1 cellular context compared by ENCODE assay signal in the genomic region with DNA sequence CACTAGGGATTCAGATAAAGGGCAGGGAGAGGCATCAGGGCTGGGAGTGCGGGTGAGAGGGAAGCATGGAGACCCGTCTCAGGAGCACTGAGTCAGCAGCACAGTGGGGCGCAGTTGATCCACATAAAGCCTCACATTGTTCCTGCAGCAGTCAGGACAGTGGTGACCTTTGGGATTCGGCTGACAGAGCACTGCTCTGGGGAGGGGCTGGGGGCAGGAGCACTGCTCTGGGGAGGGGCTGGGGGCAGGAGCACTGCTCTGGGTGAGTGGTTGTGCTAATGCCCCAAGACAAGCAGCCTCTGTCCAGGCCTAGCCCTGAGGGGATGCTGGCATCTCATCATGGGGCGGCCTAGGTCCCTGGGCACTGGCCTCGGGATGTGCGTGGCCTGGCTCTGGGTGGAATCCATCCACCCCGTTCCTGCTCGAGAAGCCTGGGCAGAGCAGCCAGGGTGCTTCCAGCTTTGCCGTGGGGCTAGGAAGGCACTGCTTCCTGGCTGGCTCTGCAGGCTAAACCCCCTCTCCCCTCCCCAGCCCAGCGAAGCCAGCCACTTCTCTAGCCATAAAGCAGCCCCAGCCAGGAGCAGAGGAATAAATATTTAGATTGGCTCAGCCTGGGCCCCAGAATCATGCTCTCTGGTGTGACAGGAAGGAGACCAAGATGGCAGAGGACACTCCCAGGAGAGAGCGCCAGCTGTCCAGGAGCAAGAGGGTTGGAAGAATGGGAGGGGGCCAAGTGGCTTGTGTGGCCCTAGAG.
TF ChIP-seq lines count a peak whose summit lies in the region.

No MANE protein-coding gene starts in this region.

TF ChIP-seq in HepG2, 621 proteins besides CTCF, POLR2A, EP300 and RAD21 (continued from another document and continues in another):
- TF ChIP-seq, protein P1, sequence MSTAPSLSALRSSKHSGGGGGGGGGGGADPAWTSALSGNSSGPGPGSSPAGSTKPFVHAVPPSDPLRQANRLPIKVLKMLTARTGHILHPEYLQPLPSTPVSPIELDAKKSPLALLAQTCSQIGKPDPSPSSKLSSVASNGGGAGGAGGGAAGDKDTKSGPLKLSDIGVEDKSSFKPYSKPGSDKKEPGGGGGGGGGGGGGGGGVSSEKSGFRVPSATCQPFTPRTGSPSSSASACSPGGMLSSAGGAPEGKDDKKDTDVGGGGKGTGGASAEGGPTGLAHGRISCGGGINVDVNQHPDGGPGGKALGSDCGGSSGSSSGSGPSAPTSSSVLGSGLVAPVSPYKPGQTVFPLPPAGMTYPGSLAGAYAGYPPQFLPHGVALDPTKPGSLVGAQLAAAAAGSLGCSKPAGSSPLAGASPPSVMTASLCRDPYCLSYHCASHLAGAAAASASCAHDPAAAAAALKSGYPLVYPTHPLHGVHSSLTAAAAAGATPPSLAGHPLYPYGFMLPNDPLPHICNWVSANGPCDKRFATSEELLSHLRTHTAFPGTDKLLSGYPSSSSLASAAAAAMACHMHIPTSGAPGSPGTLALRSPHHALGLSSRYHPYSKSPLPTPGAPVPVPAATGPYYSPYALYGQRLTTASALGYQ (CRISPR knock-in tag; IDR thresholded peaks at IDR 0.05): no peak
- TF ChIP-seq ZNF598 (CRISPR knock-in tag; IDR thresholded peaks at IDR 0.05; ENCODE audit: borderline replicate concordance): 0 out of 2 replicates have a peak, but pooled peaks have one; percentile 26
- TF ChIP-seq, protein P2, sequence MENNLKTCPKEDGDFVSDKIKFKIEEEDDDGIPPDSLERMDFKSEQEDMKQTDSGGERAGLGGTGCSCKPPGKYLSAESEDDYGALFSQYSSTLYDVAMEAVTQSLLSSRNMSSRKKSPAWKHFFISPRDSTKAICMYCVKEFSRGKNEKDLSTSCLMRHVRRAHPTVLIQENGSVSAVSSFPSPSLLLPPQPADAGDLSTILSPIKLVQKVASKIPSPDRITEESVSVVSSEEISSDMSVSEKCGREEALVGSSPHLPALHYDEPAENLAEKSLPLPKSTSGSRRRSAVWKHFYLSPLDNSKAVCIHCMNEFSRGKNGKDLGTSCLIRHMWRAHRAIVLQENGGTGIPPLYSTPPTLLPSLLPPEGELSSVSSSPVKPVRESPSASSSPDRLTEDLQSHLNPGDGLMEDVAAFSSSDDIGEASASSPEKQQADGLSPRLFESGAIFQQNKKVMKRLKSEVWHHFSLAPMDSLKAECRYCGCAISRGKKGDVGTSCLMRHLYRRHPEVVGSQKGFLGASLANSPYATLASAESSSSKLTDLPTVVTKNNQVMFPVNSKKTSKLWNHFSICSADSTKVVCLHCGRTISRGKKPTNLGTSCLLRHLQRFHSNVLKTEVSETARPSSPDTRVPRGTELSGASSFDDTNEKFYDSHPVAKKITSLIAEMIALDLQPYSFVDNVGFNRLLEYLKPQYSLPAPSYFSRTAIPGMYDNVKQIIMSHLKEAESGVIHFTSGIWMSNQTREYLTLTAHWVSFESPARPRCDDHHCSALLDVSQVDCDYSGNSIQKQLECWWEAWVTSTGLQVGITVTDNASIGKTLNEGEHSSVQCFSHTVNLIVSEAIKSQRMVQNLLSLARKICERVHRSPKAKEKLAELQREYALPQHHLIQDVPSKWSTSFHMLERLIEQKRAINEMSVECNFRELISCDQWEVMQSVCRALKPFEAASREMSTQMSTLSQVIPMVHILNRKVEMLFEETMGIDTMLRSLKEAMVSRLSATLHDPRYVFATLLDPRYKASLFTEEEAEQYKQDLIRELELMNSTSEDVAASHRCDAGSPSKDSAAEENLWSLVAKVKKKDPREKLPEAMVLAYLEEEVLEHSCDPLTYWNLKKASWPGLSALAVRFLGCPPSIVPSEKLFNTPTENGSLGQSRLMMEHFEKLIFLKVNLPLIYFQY (CRISPR knock-in tag; IDR thresholded peaks at IDR 0.05; ENCODE audit: borderline replicate concordance): no peak
- no peak for TF ChIP-seq GABPA (IDR thresholded peaks at IDR 0.05; ENCODE audit: low read depth, low read length)
- TF ChIP-seq GABPA (CRISPR knock-in tag; IDR thresholded peaks at IDR 0.05; ENCODE audit: low read depth): no peak
- TF ChIP-seq SP2 (CRISPR knock-in tag; IDR thresholded peaks at IDR 0.05): no peak
- TF ChIP-seq ZFP90 (CRISPR knock-in tag; IDR thresholded peaks at IDR 0.05; ENCODE audit: borderline replicate concordance): no peak
- TF ChIP-seq MED13 (CRISPR knock-in tag; IDR thresholded peaks at IDR 0.05): no peak
- TF ChIP-seq, protein P3, sequence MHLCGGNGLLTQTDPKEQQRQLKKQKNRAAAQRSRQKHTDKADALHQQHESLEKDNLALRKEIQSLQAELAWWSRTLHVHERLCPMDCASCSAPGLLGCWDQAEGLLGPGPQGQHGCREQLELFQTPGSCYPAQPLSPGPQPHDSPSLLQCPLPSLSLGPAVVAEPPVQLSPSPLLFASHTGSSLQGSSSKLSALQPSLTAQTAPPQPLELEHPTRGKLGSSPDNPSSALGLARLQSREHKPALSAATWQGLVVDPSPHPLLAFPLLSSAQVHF (CRISPR knock-in tag; IDR thresholded peaks at IDR 0.05): no peak
- TF ChIP-seq ELF3 (CRISPR knock-in tag; IDR thresholded peaks at IDR 0.05): peak; percentile 34; the same call in 1 of the 2 replicates
- TF ChIP-seq ZNF792 (CRISPR knock-in tag; IDR thresholded peaks at IDR 0.05): peak; percentile 31; the same call in 1 of the 2 replicates
- TF ChIP-seq, protein P4, sequence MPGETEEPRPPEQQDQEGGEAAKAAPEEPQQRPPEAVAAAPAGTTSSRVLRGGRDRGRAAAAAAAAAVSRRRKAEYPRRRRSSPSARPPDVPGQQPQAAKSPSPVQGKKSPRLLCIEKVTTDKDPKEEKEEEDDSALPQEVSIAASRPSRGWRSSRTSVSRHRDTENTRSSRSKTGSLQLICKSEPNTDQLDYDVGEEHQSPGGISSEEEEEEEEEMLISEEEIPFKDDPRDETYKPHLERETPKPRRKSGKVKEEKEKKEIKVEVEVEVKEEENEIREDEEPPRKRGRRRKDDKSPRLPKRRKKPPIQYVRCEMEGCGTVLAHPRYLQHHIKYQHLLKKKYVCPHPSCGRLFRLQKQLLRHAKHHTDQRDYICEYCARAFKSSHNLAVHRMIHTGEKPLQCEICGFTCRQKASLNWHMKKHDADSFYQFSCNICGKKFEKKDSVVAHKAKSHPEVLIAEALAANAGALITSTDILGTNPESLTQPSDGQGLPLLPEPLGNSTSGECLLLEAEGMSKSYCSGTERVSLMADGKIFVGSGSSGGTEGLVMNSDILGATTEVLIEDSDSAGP (CRISPR knock-in tag; IDR thresholded peaks at IDR 0.05; ENCODE audit: borderline replicate concordance): peak; percentile 68; the same call in 1 of the 2 replicates
- no peak for TF ChIP-seq SOX6 (IDR thresholded peaks at IDR 0.05)
- peak; percentile 51 for TF ChIP-seq SOX6 (CRISPR knock-in tag; IDR thresholded peaks at IDR 0.05)
- no peak for TF ChIP-seq CREB1 (IDR thresholded peaks at IDR 0.05)
- TF ChIP-seq CREB1 (CRISPR knock-in tag; IDR thresholded peaks at IDR 0.05): no peak
- no peak for TF ChIP-seq MEF2D (CRISPR knock-in tag; IDR thresholded peaks at IDR 0.05)
- TF ChIP-seq CC2D1A (CRISPR knock-in tag; IDR thresholded peaks at IDR 0.05): no peak
- TF ChIP-seq, protein P5, sequence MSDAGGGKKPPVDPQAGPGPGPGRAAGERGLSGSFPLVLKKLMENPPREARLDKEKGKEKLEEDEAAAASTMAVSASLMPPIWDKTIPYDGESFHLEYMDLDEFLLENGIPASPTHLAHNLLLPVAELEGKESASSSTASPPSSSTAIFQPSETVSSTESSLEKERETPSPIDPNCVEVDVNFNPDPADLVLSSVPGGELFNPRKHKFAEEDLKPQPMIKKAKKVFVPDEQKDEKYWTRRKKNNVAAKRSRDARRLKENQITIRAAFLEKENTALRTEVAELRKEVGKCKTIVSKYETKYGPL (CRISPR knock-in tag; IDR thresholded peaks at IDR 0.05): no peak
- TF ChIP-seq ZNF766 (CRISPR knock-in tag; IDR thresholded peaks at IDR 0.05; ENCODE audit: borderline replicate concordance): no peak
- TF ChIP-seq ZNF768 (CRISPR knock-in tag; IDR thresholded peaks at IDR 0.05): no peak
- no peak for TF ChIP-seq FOXA3 (CRISPR knock-in tag; IDR thresholded peaks at IDR 0.05)
- TF ChIP-seq, protein P6, sequence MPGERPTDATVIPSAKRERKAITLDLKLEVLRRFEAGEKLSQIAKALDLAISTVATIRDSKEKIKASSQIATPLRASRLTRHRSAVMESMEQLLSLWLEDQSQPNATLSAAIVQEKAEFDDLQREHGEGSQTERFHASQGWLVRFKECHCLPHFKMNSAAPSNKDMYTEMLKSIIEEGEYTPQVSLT (CRISPR knock-in tag; IDR thresholded peaks at IDR 0.05; ENCODE audit: borderline replicate concordance, low read depth): no peak
- TF ChIP-seq, protein P7, sequence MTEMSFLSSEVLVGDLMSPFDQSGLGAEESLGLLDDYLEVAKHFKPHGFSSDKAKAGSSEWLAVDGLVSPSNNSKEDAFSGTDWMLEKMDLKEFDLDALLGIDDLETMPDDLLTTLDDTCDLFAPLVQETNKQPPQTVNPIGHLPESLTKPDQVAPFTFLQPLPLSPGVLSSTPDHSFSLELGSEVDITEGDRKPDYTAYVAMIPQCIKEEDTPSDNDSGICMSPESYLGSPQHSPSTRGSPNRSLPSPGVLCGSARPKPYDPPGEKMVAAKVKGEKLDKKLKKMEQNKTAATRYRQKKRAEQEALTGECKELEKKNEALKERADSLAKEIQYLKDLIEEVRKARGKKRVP (CRISPR knock-in tag; IDR thresholded peaks at IDR 0.05): no peak
- no peak for TF ChIP-seq ZFYVE20 (CRISPR knock-in tag; IDR thresholded peaks at IDR 0.05; ENCODE audit: borderline replicate concordance, low read depth)
- TF ChIP-seq HNF4A (CRISPR knock-in tag; IDR thresholded peaks at IDR 0.05): peak; percentile 86
- TF ChIP-seq NR1H2 (CRISPR knock-in tag; IDR thresholded peaks at IDR 0.05; ENCODE audit: borderline replicate concordance, low read depth): no peak
- no peak for TF ChIP-seq PHF5A (CRISPR knock-in tag; IDR thresholded peaks at IDR 0.05; ENCODE audit: low read depth, unreplicated experiment)
- no peak for TF ChIP-seq REL (CRISPR knock-in tag; conservative IDR thresholded peaks at IDR 0.05)
- no peak for TF ChIP-seq CCAR2 (optimal IDR thresholded peaks at IDR 0.05; ENCODE audit: low read depth, low read length)
- no peak for TF ChIP-seq PPARG (CRISPR knock-in tag; conservative IDR thresholded peaks at IDR 0.05)
- no peak for TF ChIP-seq ZSCAN29 (CRISPR knock-in tag; conservative IDR thresholded peaks at IDR 0.05)
- TF ChIP-seq ZNF136 (CRISPR knock-in tag; IDR thresholded peaks at IDR 0.05; ENCODE audit: low read depth): no peak
- TF ChIP-seq, protein P8, sequence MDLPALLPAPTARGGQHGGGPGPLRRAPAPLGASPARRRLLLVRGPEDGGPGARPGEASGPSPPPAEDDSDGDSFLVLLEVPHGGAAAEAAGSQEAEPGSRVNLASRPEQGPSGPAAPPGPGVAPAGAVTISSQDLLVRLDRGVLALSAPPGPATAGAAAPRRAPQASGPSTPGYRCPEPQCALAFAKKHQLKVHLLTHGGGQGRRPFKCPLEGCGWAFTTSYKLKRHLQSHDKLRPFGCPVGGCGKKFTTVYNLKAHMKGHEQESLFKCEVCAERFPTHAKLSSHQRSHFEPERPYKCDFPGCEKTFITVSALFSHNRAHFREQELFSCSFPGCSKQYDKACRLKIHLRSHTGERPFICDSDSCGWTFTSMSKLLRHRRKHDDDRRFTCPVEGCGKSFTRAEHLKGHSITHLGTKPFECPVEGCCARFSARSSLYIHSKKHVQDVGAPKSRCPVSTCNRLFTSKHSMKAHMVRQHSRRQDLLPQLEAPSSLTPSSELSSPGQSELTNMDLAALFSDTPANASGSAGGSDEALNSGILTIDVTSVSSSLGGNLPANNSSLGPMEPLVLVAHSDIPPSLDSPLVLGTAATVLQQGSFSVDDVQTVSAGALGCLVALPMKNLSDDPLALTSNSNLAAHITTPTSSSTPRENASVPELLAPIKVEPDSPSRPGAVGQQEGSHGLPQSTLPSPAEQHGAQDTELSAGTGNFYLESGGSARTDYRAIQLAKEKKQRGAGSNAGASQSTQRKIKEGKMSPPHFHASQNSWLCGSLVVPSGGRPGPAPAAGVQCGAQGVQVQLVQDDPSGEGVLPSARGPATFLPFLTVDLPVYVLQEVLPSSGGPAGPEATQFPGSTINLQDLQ (CRISPR knock-in tag; IDR thresholded peaks at IDR 0.05): no peak
- no peak for TF ChIP-seq ZSCAN12 (CRISPR knock-in tag; IDR thresholded peaks at IDR 0.05)
- 0 out of 2 replicates have a peak, but pooled peaks have one; percentile 40 for TF ChIP-seq KDM2A (CRISPR knock-in tag; IDR thresholded peaks at IDR 0.05; ENCODE audit: borderline replicate concordance, low read depth)
- TF ChIP-seq, protein P9, sequence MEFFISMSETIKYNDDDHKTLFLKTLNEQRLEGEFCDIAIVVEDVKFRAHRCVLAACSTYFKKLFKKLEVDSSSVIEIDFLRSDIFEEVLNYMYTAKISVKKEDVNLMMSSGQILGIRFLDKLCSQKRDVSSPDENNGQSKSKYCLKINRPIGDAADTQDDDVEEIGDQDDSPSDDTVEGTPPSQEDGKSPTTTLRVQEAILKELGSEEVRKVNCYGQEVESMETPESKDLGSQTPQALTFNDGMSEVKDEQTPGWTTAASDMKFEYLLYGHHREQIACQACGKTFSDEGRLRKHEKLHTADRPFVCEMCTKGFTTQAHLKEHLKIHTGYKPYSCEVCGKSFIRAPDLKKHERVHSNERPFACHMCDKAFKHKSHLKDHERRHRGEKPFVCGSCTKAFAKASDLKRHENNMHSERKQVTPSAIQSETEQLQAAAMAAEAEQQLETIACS (CRISPR knock-in tag; IDR thresholded peaks at IDR 0.05): no peak
- no peak for TF ChIP-seq FOXP1 (IDR thresholded peaks at IDR 0.05)
- no peak for TF ChIP-seq FOXP1 (CRISPR knock-in tag; IDR thresholded peaks at IDR 0.05)
- TF ChIP-seq RNF2 (conservative IDR thresholded peaks at IDR 0.05; ENCODE audit: low read depth): no peak
- no peak for TF ChIP-seq ZNF383 (CRISPR knock-in tag; IDR thresholded peaks at IDR 0.05; ENCODE audit: borderline replicate concordance)
- TF ChIP-seq, protein P10, sequence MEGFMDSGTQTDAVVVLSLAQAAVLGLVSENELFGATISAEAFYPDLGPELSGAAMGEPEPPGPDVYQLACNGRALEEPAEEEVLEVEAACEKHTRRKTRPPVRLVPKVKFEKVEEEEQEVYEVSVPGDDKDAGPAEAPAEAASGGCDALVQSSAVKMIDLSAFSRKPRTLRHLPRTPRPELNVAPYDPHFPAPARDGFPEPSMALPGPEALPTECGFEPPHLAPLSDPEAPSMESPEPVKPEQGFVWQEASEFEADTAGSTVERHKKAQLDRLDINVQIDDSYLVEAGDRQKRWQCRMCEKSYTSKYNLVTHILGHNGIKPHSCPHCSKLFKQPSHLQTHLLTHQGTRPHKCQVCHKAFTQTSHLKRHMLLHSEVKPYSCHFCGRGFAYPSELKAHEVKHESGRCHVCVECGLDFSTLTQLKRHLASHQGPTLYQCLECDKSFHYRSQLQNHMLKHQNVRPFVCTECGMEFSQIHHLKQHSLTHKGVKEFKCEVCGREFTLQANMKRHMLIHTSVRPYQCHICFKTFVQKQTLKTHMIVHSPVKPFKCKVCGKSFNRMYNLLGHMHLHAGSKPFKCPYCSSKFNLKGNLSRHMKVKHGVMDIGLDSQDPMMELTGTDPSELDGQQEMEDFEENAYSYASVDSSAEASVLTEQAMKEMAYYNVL (CRISPR knock-in tag; IDR thresholded peaks at IDR 0.05; ENCODE audit: borderline replicate concordance): no peak
- TF ChIP-seq ZNF614 (CRISPR knock-in tag; IDR thresholded peaks at IDR 0.05; ENCODE audit: borderline replicate concordance): no peak; the same call in 1 of the 2 replicates
- TF ChIP-seq GATAD2A (CRISPR knock-in tag; IDR thresholded peaks at IDR 0.05): peak; percentile 52
- no peak for TF ChIP-seq RFXANK (CRISPR knock-in tag; IDR thresholded peaks at IDR 0.05)
- TF ChIP-seq ZNF326 (CRISPR knock-in tag; IDR thresholded peaks at IDR 0.05; ENCODE audit: borderline replicate concordance): no peak
- TF ChIP-seq ZNF367 (CRISPR knock-in tag; IDR thresholded peaks at IDR 0.05; ENCODE audit: borderline replicate concordance): no peak
- TF ChIP-seq SNAPC2 (CRISPR knock-in tag; IDR thresholded peaks at IDR 0.05): no peak
- no peak for TF ChIP-seq ZNF619 (CRISPR knock-in tag; IDR thresholded peaks at IDR 0.05)
